ENCODE assay signal across 9 cellular contexts in genomic region chr11:64305691-64306562, GRCh38. TPM values are rescaled to one million over a fixed set of nuclear protein-coding genes. Genes with fewer than 3 reads are reported as not detected.
DNase-seq lines count a peak whose midpoint lies in the region; ATAC-seq and TF ChIP-seq lines count a peak whose summit lies in the region.
"Had no signal": no experiment of that assay in that cellular context is flagged by ENCODE, and none has a peak within 500 bp of the region (broad histone marks: within the 10 kb centered on the region; RNA-seq: fewer than 3 reads in every experiment).

No MANE protein-coding gene starts in this region.

- WGBS in urinary bladder: 2% methylated on average over 71 of the region's 71 CpGs

- CTCF ChIA-PET in BJ (lab: Yijun Ruan, JAX): interaction anchor here (0.7 to 5.5 kb wide), 10 partner anchors 9 to 121 kb away, joined by 3 to 41 read pairs (median 4); partner anchors contain the start of genes PRDX5, STIP1 and TRMT112

- H3K27ac ChIP-seq in urinary bladder (ENCODE audit: low read depth): peak overlapping the region; percentile 70

- POLR2A ChIA-PET in BJ (lab: Charles Lee): interaction anchor here (0.6 kb wide), 1 partner anchor 388 kb away, joined by 4 read pairs; no protein-coding TSS in a partner anchor

- H3K4me3 ChIP-seq in BJ (ENCODE audit: low read depth, low read length): peak overlapping the region; percentile 82
- H3K4me3 ChIP-seq in urinary bladder (ENCODE audit: low read depth, low read length): peak overlapping the region; percentile 73

- DNase-seq in BJ (ENCODE audit: low read depth) (no peak), HT1080 (ENCODE audit: low read depth) (peak; percentile 72), SHP77 treated with DMSO at 0.1 percent for 48 hours (lab: John Stamatoyannopoulos, UW) (peak; percentile 45), Right ventricle myocardium superior (peak; percentile 86), posterior vena cava (ENCODE audit: low spot score) (peak; percentile 90)
- peak in 3 of 4 experiments; percentile 37 to 60 (median 46) for DNase-seq in activated naive CD4-positive, alpha-beta T cell (lab: John Stamatoyannopoulos, UW)

- ATAC-seq in GM19324 (IDR thresholded peaks at IDR 0.05; ENCODE audit: low FRiP score, unreplicated experiment) (peak; percentile 31), Right ventricle myocardium superior (ENCODE audit: poor library complexity) (peak; percentile 25)

- H3K4me1 ChIP-seq in urinary bladder (ENCODE audit: insufficient read depth): no peaks in the 10 kb centered on the region

- H3K36me3 ChIP-seq in BJ (ENCODE audit: control insufficient read depth, insufficient read depth, low read length) (no peaks in the 10 kb centered on the region), urinary bladder (ENCODE audit: insufficient read depth) (no peaks in the 10 kb centered on the region)

- TF ChIP-seq CTCF in BJ (IDR thresholded peaks at IDR 0.05; ENCODE audit: insufficient read depth, low read depth, low read length): peak; percentile 34

- intact Hi-C loops in Right ventricle myocardium superior (cut with DNase I) (no loop called here), posterior vena cava (cut with DNase I) (loop anchor here in 1 of 2 donors (10.0 kb wide), 1 partner anchor 61 kb away; the partner anchor contains the start of genes FKBP2 and PPP1R14B)

- no peaks in the 10 kb centered on the region for H3K27me3 ChIP-seq in BJ (ENCODE audit: control insufficient read depth, insufficient read depth, low read length)

RNA-seq across cellular contexts. Expression of gene ESRRA, which starts 0.6 kb away (rescaled TPM):
- polyA plus RNA-seq in BJ (2011; rRNA removed) (8.9 and 17.4 TPM in 2 replicates), urinary bladder (53.2 TPM)
- polyA minus RNA-seq in BJ (2011; rRNA and poly(A)+ RNA removed): 8.5 and 11.2 TPM in 2 replicates
- total RNA-seq in HT1080 (2014; rRNA removed; shearing (Covaris generic)): 74.5 and 77.5 TPM in 2 replicates
- 43.8 and 52.6 TPM in 2 replicates for polyA plus RNA-seq in HT1080 (2015; cell fraction: cytosol; rRNA removed)
- 31.1 and 34.1 TPM in 2 replicates for polyA plus RNA-seq in HT1080 (2015; cell fraction: nucleus; rRNA removed)
- total RNA-seq in Right ventricle myocardium superior (241 TPM), posterior vena cava (10 to 100 TPM; 33.5 to 41.2 TPM), urinary bladder (13.3 TPM)

RNA-seq across cellular contexts. Expression of gene CATSPERZ, which starts 5.8 kb away (rescaled TPM):
- not detected in 2 replicates for polyA plus RNA-seq in BJ (2011; rRNA removed)
- not detected in 2 replicates for polyA minus RNA-seq in BJ (2011; rRNA and poly(A)+ RNA removed)
- 1.0 and 1.2 TPM in 2 replicates for total RNA-seq in HT1080 (2014; rRNA removed; shearing (Covaris generic))
- polyA plus RNA-seq in HT1080 (2015; cell fraction: cytosol; rRNA removed): 1.2 and 1.3 TPM in 2 replicates
- 0.43 and 0.62 TPM in 2 replicates for polyA plus RNA-seq in HT1080 (2015; cell fraction: nucleus; rRNA removed)
- not detected for total RNA-seq in Right ventricle myocardium superior
- total RNA-seq in posterior vena cava: 1 to 10 TPM in 1 of 2 donors, not detected in 1; 1.4 TPM
- not detected for total RNA-seq in urinary bladder
- polyA plus RNA-seq in urinary bladder: 0.29 TPM
- total RNA-seq: activated CD8-positive, alpha-beta memory T cell treated with anti-CD3 and anti-CD28 coated beads for 36 hours had no signal

RNA-seq across cellular contexts. Expression of gene TRMT112, which starts 11.4 kb away (rescaled TPM):
- polyA plus RNA-seq in BJ (2011; rRNA removed) (154 and 189 TPM in 2 replicates), urinary bladder (245 TPM)
- 37.3 and 47.2 TPM in 2 replicates for polyA minus RNA-seq in BJ (2011; rRNA and poly(A)+ RNA removed)
- total RNA-seq in HT1080 (2014; rRNA removed; shearing (Covaris generic)): 471 and 628 TPM in 2 replicates
- polyA plus RNA-seq in HT1080 (2015; cell fraction: cytosol; rRNA removed): 525 and 597 TPM in 2 replicates
- 199 and 226 TPM in 2 replicates for polyA plus RNA-seq in HT1080 (2015; cell fraction: nucleus; rRNA removed)
- total RNA-seq in Right ventricle myocardium superior (97.5 TPM), posterior vena cava (100 to 1,000 TPM; 107 to 119 TPM), urinary bladder (124 TPM)

RNA-seq across cellular contexts. Expression of gene PRDX5, which starts 12.0 kb away (rescaled TPM):
- polyA plus RNA-seq in BJ (2011; rRNA removed) (398 and 468 TPM in 2 replicates), urinary bladder (294 TPM)
- polyA minus RNA-seq in BJ (2011; rRNA and poly(A)+ RNA removed): 62.2 and 102 TPM in 2 replicates
- total RNA-seq in HT1080 (2014; rRNA removed; shearing (Covaris generic)): 274 and 324 TPM in 2 replicates
- polyA plus RNA-seq in HT1080 (2015; cell fraction: cytosol; rRNA removed): 288 and 329 TPM in 2 replicates
- 115 and 139 TPM in 2 replicates for polyA plus RNA-seq in HT1080 (2015; cell fraction: nucleus; rRNA removed)
- total RNA-seq in Right ventricle myocardium superior (417 TPM), posterior vena cava (10 to 100 TPM; 82.7 to 98.6 TPM), urinary bladder (69.0 TPM)

RNA-seq across cellular contexts. Expression of gene KCNK4, which starts 14.8 kb away (rescaled TPM):
- polyA plus RNA-seq in BJ (2011; rRNA removed): 0.05 TPM in 1 of 2 replicates, not detected in the other
- polyA minus RNA-seq in BJ (2011; rRNA and poly(A)+ RNA removed): not detected in 2 replicates
- total RNA-seq in HT1080 (2014; rRNA removed; shearing (Covaris generic)): not detected in 2 replicates
- polyA plus RNA-seq in HT1080 (2015; cell fraction: cytosol; rRNA removed): not detected in 2 replicates
- polyA plus RNA-seq in HT1080 (2015; cell fraction: nucleus; rRNA removed): 0.12 TPM in 1 of 2 replicates, not detected in the other
- not detected for total RNA-seq in Right ventricle myocardium superior
- not detected for total RNA-seq in posterior vena cava
- not detected for total RNA-seq in urinary bladder
- 0.13 TPM for polyA plus RNA-seq in urinary bladder
- total RNA-seq: activated CD8-positive, alpha-beta memory T cell treated with anti-CD3 and anti-CD28 coated beads for 36 hours had no signal
